ENCODE assay signal across 1 cellular context in the genomic region with DNA sequence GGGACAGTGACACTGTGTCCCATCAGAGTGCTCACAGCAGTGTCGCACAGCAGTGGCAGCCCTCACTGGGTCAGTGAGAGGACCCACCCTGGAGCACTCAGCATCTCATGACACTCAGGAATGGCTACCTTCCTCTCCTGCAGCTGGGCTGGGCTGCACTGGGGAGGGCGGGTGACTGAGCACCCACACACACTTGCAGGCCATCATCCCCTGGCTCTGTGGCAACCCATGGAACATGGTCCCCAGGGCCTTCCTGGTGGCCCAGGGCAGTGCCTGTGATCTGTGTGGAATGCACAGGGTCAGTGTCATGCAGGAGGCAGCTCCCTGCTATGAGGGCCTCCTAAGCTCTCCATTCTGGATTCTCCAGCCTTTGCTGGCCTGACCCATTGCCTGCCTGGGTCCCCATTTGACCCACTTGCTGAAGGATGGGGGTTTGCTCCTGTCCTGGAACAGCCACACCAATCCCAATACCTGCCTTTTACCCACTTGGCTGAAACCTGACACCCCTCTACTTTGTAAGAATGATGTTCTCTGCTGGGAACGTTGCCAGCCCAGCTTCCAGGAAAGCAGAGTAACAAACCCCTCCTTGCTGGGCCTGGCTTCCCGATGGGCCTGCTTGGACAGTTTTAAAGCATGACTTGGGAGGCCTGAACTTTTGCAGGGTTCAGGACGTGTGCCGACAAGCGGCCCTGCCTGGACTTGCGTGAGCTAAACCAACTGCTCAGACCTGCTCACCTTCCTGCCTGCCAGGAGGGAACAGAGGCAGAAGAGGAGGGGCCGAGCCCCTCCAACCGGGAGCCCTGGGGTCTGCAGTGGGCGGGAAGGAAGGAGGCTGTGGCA.
TF ChIP-seq lines count a peak whose summit lies in the region.

No MANE protein-coding gene starts in this region.

TF ChIP-seq in HepG2, 621 proteins besides CTCF, POLR2A, EP300 and RAD21 (continued from another document and continues in another):
- TF ChIP-seq, protein P1, sequence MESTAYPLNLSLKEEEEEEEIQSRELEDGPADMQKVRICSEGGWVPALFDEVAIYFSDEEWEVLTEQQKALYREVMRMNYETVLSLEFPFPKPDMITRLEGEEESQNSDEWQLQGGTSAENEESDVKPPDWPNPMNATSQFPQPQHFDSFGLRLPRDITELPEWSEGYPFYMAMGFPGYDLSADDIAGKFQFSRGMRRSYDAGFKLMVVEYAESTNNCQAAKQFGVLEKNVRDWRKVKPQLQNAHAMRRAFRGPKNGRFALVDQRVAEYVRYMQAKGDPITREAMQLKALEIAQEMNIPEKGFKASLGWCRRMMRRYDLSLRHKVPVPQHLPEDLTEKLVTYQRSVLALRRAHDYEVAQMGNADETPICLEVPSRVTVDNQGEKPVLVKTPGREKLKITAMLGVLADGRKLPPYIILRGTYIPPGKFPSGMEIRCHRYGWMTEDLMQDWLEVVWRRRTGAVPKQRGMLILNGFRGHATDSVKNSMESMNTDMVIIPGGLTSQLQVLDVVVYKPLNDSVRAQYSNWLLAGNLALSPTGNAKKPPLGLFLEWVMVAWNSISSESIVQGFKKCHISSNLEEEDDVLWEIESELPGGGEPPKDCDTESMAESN (CRISPR knock-in tag; conservative IDR thresholded peaks at IDR 0.05): no peak
- TF ChIP-seq ZNF564 (CRISPR knock-in tag; IDR thresholded peaks at IDR 0.05) (no peak), KDM1A (CRISPR knock-in tag; IDR thresholded peaks at IDR 0.05) (0 out of 2 replicates have a peak, but pooled peaks have one; percentile 61), MXI1 (IDR thresholded peaks at IDR 0.05; ENCODE audit: borderline replicate concordance, low read depth, low read length) (no peak; the same call in 2 of the 3 replicates), ETV6 (CRISPR knock-in tag; conservative IDR thresholded peaks at IDR 0.05) (no peak), ZNF224 (CRISPR knock-in tag; IDR thresholded peaks at IDR 0.05) (0 out of 2 replicates have a peak, but pooled peaks have one; percentile 48), HOXD1 (CRISPR knock-in tag; IDR thresholded peaks at IDR 0.05) (no peak), ZNF451 (CRISPR knock-in tag; IDR thresholded peaks at IDR 0.05) (0 out of 2 replicates have a peak, but pooled peaks have one; percentile 39), CHD2 (IDR thresholded peaks at IDR 0.05; ENCODE audit: low read depth, low read length) (no peak), CHD4 (IDR thresholded peaks at IDR 0.05; ENCODE audit: borderline replicate concordance, low read length) (no peak), PLRG1 (conservative IDR thresholded peaks at IDR 0.05) (no peak), REXO4 (CRISPR knock-in tag; IDR thresholded peaks at IDR 0.05; ENCODE audit: borderline replicate concordance) (0 out of 2 replicates have a peak, but pooled peaks have one; percentile 34), MAFK (conservative IDR thresholded peaks at IDR 0.05 in 1 of 2, IDR thresholded peaks at IDR 0.05 in 1 of 2; ENCODE audit: low read length in 2 of 2) (no peak), ZNF660 (CRISPR knock-in tag; IDR thresholded peaks at IDR 0.05; ENCODE audit: borderline replicate concordance, low read depth) (0 out of 2 replicates have a peak, but pooled peaks have one; percentile 18), MTF2 (CRISPR knock-in tag; IDR thresholded peaks at IDR 0.05; ENCODE audit: borderline replicate concordance) (no peak), PHB2 (IDR thresholded peaks at IDR 0.05; ENCODE audit: partially characterized antibody) (no peak), ZNF350 (CRISPR knock-in tag; IDR thresholded peaks at IDR 0.05; ENCODE audit: borderline replicate concordance, low read depth) (peak; percentile 43; the same call in 1 of the 2 replicates), DR1 (CRISPR knock-in tag; IDR thresholded peaks at IDR 0.05) (no peak), ZNF780A (CRISPR knock-in tag; IDR thresholded peaks at IDR 0.05) (no peak), ZNF549 (CRISPR knock-in tag; IDR thresholded peaks at IDR 0.05) (no peak), RXRB (CRISPR knock-in tag; IDR thresholded peaks at IDR 0.05; ENCODE audit: borderline replicate concordance) (peak; percentile 94), NR2F2 (IDR thresholded peaks at IDR 0.05; ENCODE audit: borderline replicate concordance, low read depth) (no peak), HCFC1 (IDR thresholded peaks at IDR 0.05; ENCODE audit: low read depth, low read length) (no peak), ZNF766 (CRISPR knock-in tag; IDR thresholded peaks at IDR 0.05; ENCODE audit: borderline replicate concordance) (no peak), SATB2 (CRISPR knock-in tag; IDR thresholded peaks at IDR 0.05) (no peak)
- TF ChIP-seq, protein P2, sequence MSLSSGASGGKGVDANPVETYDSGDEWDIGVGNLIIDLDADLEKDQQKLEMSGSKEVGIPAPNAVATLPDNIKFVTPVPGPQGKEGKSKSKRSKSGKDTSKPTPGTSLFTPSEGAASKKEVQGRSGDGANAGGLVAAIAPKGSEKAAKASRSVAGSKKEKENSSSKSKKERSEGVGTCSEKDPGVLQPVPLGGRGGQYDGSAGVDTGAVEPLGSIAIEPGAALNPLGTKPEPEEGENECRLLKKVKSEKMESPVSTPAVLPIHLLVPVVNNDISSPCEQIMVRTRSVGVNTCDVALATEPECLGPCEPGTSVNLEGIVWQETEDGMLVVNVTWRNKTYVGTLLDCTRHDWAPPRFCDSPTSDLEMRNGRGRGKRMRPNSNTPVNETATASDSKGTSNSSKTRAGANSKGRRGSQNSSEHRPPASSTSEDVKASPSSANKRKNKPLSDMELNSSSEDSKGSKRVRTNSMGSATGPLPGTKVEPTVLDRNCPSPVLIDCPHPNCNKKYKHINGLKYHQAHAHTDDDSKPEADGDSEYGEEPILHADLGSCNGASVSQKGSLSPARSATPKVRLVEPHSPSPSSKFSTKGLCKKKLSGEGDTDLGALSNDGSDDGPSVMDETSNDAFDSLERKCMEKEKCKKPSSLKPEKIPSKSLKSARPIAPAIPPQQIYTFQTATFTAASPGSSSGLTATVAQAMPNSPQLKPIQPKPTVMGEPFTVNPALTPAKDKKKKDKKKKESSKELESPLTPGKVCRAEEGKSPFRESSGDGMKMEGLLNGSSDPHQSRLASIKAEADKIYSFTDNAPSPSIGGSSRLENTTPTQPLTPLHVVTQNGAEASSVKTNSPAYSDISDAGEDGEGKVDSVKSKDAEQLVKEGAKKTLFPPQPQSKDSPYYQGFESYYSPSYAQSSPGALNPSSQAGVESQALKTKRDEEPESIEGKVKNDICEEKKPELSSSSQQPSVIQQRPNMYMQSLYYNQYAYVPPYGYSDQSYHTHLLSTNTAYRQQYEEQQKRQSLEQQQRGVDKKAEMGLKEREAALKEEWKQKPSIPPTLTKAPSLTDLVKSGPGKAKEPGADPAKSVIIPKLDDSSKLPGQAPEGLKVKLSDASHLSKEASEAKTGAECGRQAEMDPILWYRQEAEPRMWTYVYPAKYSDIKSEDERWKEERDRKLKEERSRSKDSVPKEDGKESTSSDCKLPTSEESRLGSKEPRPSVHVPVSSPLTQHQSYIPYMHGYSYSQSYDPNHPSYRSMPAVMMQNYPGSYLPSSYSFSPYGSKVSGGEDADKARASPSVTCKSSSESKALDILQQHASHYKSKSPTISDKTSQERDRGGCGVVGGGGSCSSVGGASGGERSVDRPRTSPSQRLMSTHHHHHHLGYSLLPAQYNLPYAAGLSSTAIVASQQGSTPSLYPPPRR (CRISPR knock-in tag; IDR thresholded peaks at IDR 0.05; ENCODE audit: borderline replicate concordance): no peak
- TF ChIP-seq, protein P3, sequence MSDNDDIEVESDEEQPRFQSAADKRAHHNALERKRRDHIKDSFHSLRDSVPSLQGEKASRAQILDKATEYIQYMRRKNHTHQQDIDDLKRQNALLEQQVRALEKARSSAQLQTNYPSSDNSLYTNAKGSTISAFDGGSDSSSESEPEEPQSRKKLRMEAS (IDR thresholded peaks at IDR 0.05): peak; percentile 32
- TF ChIP-seq, protein P4, sequence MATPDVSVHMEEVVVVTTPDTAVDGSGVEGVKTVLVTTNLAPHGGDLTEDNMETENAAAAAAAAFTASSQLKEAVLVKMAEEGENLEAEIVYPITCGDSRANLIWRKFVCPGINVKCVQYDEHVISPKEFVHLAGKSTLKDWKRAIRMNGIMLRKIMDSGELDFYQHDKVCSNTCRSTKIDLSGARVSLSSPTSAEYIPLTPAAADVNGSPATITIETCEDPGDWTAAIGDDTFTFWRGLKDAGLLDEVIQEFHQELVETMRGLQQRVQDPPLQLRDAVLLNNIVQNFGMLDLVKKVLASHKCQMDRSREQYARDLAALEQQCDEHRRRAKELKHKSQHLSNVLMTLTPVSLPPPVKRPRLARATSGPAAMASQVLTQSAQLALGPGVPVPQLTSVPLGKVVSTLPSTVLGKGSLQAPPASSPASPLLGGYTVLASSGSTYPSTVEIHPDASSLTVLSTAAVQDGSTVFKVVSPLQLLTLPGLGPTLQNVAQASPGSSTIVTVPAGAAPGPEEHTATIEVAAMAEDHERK (CRISPR knock-in tag; IDR thresholded peaks at IDR 0.05; ENCODE audit: low read depth): no peak
- TF ChIP-seq, protein P5, sequence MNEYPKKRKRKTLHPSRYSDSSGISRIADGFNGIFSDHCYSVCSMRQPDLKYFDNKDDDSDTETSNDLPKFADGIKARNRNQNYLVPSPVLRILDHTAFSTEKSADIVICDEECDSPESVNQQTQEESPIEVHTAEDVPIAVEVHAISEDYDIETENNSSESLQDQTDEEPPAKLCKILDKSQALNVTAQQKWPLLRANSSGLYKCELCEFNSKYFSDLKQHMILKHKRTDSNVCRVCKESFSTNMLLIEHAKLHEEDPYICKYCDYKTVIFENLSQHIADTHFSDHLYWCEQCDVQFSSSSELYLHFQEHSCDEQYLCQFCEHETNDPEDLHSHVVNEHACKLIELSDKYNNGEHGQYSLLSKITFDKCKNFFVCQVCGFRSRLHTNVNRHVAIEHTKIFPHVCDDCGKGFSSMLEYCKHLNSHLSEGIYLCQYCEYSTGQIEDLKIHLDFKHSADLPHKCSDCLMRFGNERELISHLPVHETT (CRISPR knock-in tag; conservative IDR thresholded peaks at IDR 0.05): no peak
- TF ChIP-seq, protein P6, sequence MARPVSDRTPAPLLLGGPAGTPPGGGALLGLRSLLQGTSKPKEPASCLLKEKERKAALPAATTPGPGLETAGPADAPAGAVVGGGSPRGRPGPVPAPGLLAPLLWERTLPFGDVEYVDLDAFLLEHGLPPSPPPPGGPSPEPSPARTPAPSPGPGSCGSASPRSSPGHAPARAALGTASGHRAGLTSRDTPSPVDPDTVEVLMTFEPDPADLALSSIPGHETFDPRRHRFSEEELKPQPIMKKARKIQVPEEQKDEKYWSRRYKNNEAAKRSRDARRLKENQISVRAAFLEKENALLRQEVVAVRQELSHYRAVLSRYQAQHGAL (CRISPR knock-in tag; IDR thresholded peaks at IDR 0.05; ENCODE audit: not compliant biosample characterization): no peak
- TF ChIP-seq, protein P7, sequence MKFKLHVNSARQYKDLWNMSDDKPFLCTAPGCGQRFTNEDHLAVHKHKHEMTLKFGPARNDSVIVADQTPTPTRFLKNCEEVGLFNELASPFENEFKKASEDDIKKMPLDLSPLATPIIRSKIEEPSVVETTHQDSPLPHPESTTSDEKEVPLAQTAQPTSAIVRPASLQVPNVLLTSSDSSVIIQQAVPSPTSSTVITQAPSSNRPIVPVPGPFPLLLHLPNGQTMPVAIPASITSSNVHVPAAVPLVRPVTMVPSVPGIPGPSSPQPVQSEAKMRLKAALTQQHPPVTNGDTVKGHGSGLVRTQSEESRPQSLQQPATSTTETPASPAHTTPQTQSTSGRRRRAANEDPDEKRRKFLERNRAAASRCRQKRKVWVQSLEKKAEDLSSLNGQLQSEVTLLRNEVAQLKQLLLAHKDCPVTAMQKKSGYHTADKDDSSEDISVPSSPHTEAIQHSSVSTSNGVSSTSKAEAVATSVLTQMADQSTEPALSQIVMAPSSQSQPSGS (CRISPR knock-in tag; IDR thresholded peaks at IDR 0.05): peak; percentile 54; the same call in 1 of the 2 replicates
- TF ChIP-seq, protein P8, sequence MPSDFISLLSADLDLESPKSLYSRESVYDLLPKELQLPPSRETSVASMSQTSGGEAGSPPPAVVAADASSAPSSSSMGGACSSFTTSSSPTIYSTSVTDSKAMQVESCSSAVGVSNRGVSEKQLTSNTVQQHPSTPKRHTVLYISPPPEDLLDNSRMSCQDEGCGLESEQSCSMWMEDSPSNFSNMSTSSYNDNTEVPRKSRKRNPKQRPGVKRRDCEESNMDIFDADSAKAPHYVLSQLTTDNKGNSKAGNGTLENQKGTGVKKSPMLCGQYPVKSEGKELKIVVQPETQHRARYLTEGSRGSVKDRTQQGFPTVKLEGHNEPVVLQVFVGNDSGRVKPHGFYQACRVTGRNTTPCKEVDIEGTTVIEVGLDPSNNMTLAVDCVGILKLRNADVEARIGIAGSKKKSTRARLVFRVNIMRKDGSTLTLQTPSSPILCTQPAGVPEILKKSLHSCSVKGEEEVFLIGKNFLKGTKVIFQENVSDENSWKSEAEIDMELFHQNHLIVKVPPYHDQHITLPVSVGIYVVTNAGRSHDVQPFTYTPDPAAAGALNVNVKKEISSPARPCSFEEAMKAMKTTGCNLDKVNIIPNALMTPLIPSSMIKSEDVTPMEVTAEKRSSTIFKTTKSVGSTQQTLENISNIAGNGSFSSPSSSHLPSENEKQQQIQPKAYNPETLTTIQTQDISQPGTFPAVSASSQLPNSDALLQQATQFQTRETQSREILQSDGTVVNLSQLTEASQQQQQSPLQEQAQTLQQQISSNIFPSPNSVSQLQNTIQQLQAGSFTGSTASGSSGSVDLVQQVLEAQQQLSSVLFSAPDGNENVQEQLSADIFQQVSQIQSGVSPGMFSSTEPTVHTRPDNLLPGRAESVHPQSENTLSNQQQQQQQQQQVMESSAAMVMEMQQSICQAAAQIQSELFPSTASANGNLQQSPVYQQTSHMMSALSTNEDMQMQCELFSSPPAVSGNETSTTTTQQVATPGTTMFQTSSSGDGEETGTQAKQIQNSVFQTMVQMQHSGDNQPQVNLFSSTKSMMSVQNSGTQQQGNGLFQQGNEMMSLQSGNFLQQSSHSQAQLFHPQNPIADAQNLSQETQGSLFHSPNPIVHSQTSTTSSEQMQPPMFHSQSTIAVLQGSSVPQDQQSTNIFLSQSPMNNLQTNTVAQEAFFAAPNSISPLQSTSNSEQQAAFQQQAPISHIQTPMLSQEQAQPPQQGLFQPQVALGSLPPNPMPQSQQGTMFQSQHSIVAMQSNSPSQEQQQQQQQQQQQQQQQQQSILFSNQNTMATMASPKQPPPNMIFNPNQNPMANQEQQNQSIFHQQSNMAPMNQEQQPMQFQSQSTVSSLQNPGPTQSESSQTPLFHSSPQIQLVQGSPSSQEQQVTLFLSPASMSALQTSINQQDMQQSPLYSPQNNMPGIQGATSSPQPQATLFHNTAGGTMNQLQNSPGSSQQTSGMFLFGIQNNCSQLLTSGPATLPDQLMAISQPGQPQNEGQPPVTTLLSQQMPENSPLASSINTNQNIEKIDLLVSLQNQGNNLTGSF (CRISPR knock-in tag; IDR thresholded peaks at IDR 0.05): no peak
- TF ChIP-seq, protein P9, sequence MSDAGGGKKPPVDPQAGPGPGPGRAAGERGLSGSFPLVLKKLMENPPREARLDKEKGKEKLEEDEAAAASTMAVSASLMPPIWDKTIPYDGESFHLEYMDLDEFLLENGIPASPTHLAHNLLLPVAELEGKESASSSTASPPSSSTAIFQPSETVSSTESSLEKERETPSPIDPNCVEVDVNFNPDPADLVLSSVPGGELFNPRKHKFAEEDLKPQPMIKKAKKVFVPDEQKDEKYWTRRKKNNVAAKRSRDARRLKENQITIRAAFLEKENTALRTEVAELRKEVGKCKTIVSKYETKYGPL (CRISPR knock-in tag; IDR thresholded peaks at IDR 0.05): no peak
- TF ChIP-seq, protein P10, sequence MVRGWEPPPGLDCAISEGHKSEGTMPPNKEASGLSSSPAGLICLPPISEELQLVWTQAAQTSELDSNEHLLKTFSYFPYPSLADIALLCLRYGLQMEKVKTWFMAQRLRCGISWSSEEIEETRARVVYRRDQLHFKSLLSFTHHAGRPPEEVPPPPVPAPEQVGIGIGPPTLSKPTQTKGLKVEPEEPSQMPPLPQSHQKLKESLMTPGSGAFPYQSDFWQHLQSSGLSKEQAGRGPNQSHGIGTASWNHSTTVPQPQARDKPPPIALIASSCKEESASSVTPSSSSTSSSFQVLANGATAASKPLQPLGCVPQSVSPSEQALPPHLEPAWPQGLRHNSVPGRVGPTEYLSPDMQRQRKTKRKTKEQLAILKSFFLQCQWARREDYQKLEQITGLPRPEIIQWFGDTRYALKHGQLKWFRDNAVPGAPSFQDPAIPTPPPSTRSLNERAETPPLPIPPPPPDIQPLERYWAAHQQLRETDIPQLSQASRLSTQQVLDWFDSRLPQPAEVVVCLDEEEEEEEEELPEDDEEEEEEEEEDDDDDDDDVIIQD (CRISPR knock-in tag; IDR thresholded peaks at IDR 0.05; ENCODE audit: low read depth): no peak
